ENCODE assay signal across 23 cellular contexts in genomic region chr6:154594474-154595198, GRCh38.
"Had no signal": no experiment of that assay in that cellular context is flagged by ENCODE, and none has a peak within 500 bp of the region (broad histone marks: within the 10 kb centered on the region; RNA-seq: fewer than 3 reads in every experiment).

No MANE protein-coding gene starts in this region.

- H3K4me1 ChIP-seq: colonic mucosa, foreskin keratinocyte, parathyroid adenoma, prostate gland had no signal

- H3K79me2 ChIP-seq: hepatocyte, parathyroid adenoma had no signal

- H2AFZ ChIP-seq: hepatocyte, parathyroid adenoma had no signal

- H3K9ac ChIP-seq: parathyroid adenoma had no signal

- H3K36me3 ChIP-seq: colonic mucosa, prostate gland, thoracic aorta had no signal

- FAIRE-seq: kidney, urothelium cell line had no signal

- H3K9me3 ChIP-seq: colonic mucosa, prostate gland, thoracic aorta had no signal

- H3K4me2 ChIP-seq: hepatocyte had no signal

- H3K27me3 ChIP-seq: colonic mucosa, foreskin keratinocyte, hepatocyte had no signal

- H3K4me3 ChIP-seq: colonic mucosa, hepatocyte, prostate gland, skin epidermis, thoracic aorta had no signal

- H3K27ac ChIP-seq: colonic mucosa, foreskin keratinocyte, hepatocyte, parathyroid adenoma, prostate gland, skin epidermis, thoracic aorta had no signal

- ATAC-seq: foreskin keratinocyte; left colon; naive thymus-derived CD4-positive, alpha-beta T cell; sciatic nerve; stimulated activated naive B cell treated with anti-CD40 and anti-IgM and Interleukin-4, amounts not matched to agents 10 μg/mL and 1 μg/mL and 100 μg/mL, for 72 hours; stimulated activated naive CD8-positive, alpha-beta T cell treated with anti-CD3 and anti-CD28 coated beads, Interleukin-15, amount 100 ng/mL, for 72 hours had no signal

- DNase-seq: colonic mucosa; effector CD4-positive, alpha-beta T cell; endodermal cell; foreskin keratinocyte; head of caudate nucleus; kidney; left colon; mammary epithelial cell; naive thymus-derived CD4-positive, alpha-beta T cell; nephron progenitor cell; retina; stimulated activated CD4-positive, alpha-beta T cell treated with anti-CD3 and anti-CD28 coated beads, Interleukin-2, amount 100 ng/mL, for 24 hours; stimulated activated CD4-positive, alpha-beta T cell treated with anti-CD3 and anti-CD28 coated beads, Interleukin-4, amount 100 ng/mL, for 4 hours; stimulated activated naive B cell treated with anti-CD40 and anti-IgM and Interleukin-4, amounts not matched to agents 10 μg/mL and 1 μg/mL and 100 μg/mL, for 72 hours; stimulated activated naive CD8-positive, alpha-beta T cell treated with anti-CD3 and anti-CD28 coated beads, Interleukin-15, amount 100 ng/mL, for 72 hours; substantia nigra had no signal
